8 cellular contexts compared by ENCODE assay signal in genomic region chr10:124917939-124918830, GRCh38. TPM values are rescaled to one million over a fixed set of nuclear protein-coding genes. Genes with fewer than 3 reads are reported as not detected.
DNase-seq lines count a peak whose midpoint lies in the region; ATAC-seq, FAIRE-seq and TF ChIP-seq lines count a peak whose summit lies in the region.

No MANE protein-coding gene starts in this region.

- CTCF ChIA-PET in Caco-2 (lab: Charles Lee), result interaction anchor here (0.5 kb wide), 1 partner anchor 36 kb away, joined by 8 read pairs; no protein-coding TSS in a partner anchor

- H3K36me3 Mint-ChIP-seq in Caco-2 (ENCODE audit: insufficient read depth, unreplicated experiment), result peaks cover 20% of the 10 kb centered on the region

- no peaks in the 10 kb centered on the region for H3K27me3 ChIP-seq in Caco-2 (replicated peaks; ENCODE audit: control insufficient read depth, insufficient read depth, low read length)
- no peaks in the 10 kb centered on the region for H3K27me3 ChIP-seq in KMS-11 (ENCODE audit: insufficient read depth, low read depth)
- H3K27me3 ChIP-seq in breast epithelium, result no peaks in the 10 kb centered on the region
- H3K27me3 ChIP-seq in lower lobe of right lung (ENCODE audit: low read depth), result no peaks in the 10 kb centered on the region

- FAIRE-seq in frontal cortex (lab: Jason Lieb, UNC), result no peak

- no peaks in the 10 kb centered on the region for H3K27me3 Mint-ChIP-seq in Caco-2 (ENCODE audit: insufficient read depth, unreplicated experiment)

- H3K4me1 Mint-ChIP-seq in Caco-2 (ENCODE audit: low read depth, unreplicated experiment), result peaks cover 9% of the 10 kb centered on the region

- peak overlapping the region; percentile 99 for H3K27ac Mint-ChIP-seq in Caco-2 (ENCODE audit: unreplicated experiment)

- H3K4me1 ChIP-seq in Caco-2 (peaks cover 6% of the 10 kb centered on the region; the same call in 1 of the 2 replicates), KMS-11 (ENCODE audit: low read depth, poor library complexity, severe bottlenecking) (peaks cover 26% of the 10 kb centered on the region), breast epithelium (no peaks in the 10 kb centered on the region), lower lobe of right lung (peaks cover 29% of the 10 kb centered on the region), urinary bladder (ENCODE audit: insufficient read depth) (no peaks in the 10 kb centered on the region)

- peak overlapping the region; percentile 37; the same call in 1 of the 2 replicates for H2AFZ ChIP-seq in KMS-11 (ENCODE audit: low read depth)

- H3K4me3 Mint-ChIP-seq in Caco-2 (ENCODE audit: unreplicated experiment), result peak overlapping the region; percentile 91

- peak overlapping the region; percentile 75 for H3K27ac ChIP-seq in KMS-11
- peak overlapping the region; percentile 97 to 99 for H3K27ac ChIP-seq in breast epithelium
- peak overlapping the region; percentile 94 for H3K27ac ChIP-seq in lower lobe of right lung
- H3K27ac ChIP-seq in urinary bladder (ENCODE audit: low read depth), result peak overlapping the region; percentile 100

- no peak for TF ChIP-seq POLR2A in breast epithelium (IDR thresholded peaks at IDR 0.05)

- H3K9ac ChIP-seq in KMS-11, result peak overlapping the region; percentile 82

- H3K36me3 ChIP-seq in Caco-2 (ENCODE audit: control insufficient read depth, insufficient read depth, low read length) (no peaks in the 10 kb centered on the region), KMS-11 (ENCODE audit: insufficient read depth) (no peaks in the 10 kb centered on the region), breast epithelium (no peaks in the 10 kb centered on the region), lower lobe of right lung (peaks cover 7% of the 10 kb centered on the region), urinary bladder (ENCODE audit: insufficient read depth) (no peaks in the 10 kb centered on the region)

- peak overlapping the region; percentile 67 for H3K4me2 ChIP-seq in KMS-11

- H4K20me1 ChIP-seq in KMS-11 (ENCODE audit: insufficient read depth), result no peaks in the 10 kb centered on the region

- WGBS in urinary bladder, result 18% methylated on average over 23 of the region's 23 CpGs

- H3K4me3 ChIP-seq in Caco-2 (ENCODE audit: low read depth, low read length), result peak overlapping the region; percentile 90
- no peak overlapping the region for H3K4me3 ChIP-seq in KMS-11 (IDR thresholded peaks at IDR 0.05; ENCODE audit: insufficient read depth, low read depth, low read length)
- peak overlapping the region; percentile 81 to 90 (median 88) for H3K4me3 ChIP-seq in breast epithelium
- peak overlapping the region; percentile 81 for H3K4me3 ChIP-seq in lower lobe of right lung
- peak overlapping the region; percentile 99 for H3K4me3 ChIP-seq in urinary bladder (ENCODE audit: low read depth, low read length)

- POLR2A ChIA-PET in Caco-2 (lab: Charles Lee), result no interaction called here

- peaks cover 55% of the 10 kb centered on the region for H3K79me2 ChIP-seq in KMS-11 (ENCODE audit: insufficient read depth, low read depth)

- ATAC-seq in lower lobe of right lung (no peak), GM18511 (IDR thresholded peaks at IDR 0.05; ENCODE audit: unreplicated experiment) (no peak)

- BruUV-seq in Caco-2 (replicated peaks; lab: Mats Ljungman, UMichigan), result TSS peak; percentile 53

- intact Hi-C loops in Caco-2 (cut with micrococcal nuclease; ENCODE audit: unreplicated experiment) (loop anchor here (5.0 kb wide), 2 partner anchors 41 to 116 kb away; partner anchors contain the start of gene ABRAXAS2), breast epithelium (cut with DNase I; ENCODE audit: low total_unique reads) (no loop called here), lower lobe of right lung (cut with DNase I) (no loop called here)

- H3K9me3 Mint-ChIP-seq in Caco-2 (ENCODE audit: unreplicated experiment), result no peaks in the 10 kb centered on the region

- H3K9me3 ChIP-seq in Caco-2, result no peaks in the 10 kb centered on the region
- no peaks in the 10 kb centered on the region for H3K9me3 ChIP-seq in breast epithelium
- H3K9me3 ChIP-seq in lower lobe of right lung, result no peaks in the 10 kb centered on the region

- TF ChIP-seq CTCF in Caco-2 (IDR thresholded peaks at IDR 0.05; ENCODE audit: insufficient read depth in 1 of 2, low read depth in 1 of 2, low read length in 1 of 2, severe bottlenecking in 1 of 2, unreplicated experiment in 1 of 2) (no peak), KMS-11 (conservative IDR thresholded peaks at IDR 0.05; ENCODE audit: low read depth, low read length) (no peak), breast epithelium (IDR thresholded peaks at IDR 0.05) (no peak), lower lobe of right lung (IDR thresholded peaks at IDR 0.05) (no peak)

- DNase-seq in Caco-2 (no peak), breast epithelium (ENCODE audit: low spot score in 2 of 2) (peak in 1 of 2 donors; percentile 35), lower lobe of right lung (no peak), frontal cortex (ENCODE audit: low spot score in 2 of 2) (no peak), nucleus accumbens (lab: John Stamatoyannopoulos, UW) (no peak)

RNA-seq across cellular contexts. Expression of gene ZRANB1, which starts 23.7 kb away (rescaled TPM):
- total RNA-seq in Caco-2 (2022) (24.6 and 27.7 TPM in 2 replicates), breast epithelium (10 to 100 TPM; 32.4 to 37.4 (median 35.1) TPM), lower lobe of right lung (18.7 TPM), urinary bladder (53.0 TPM), frontal cortex (84.8 TPM)
- polyA plus RNA-seq in urinary bladder, result 17.6 TPM
